ENCODE assay signal across 1 cellular context in genomic region chr11:4454031-4454430, GRCh38.
TF ChIP-seq lines count a peak whose summit lies in the region.

No MANE protein-coding gene starts in this region.

TF ChIP-seq in HepG2, 621 proteins besides CTCF, POLR2A, EP300 and RAD21:
- TF ChIP-seq MTF1 (CRISPR knock-in tag; IDR thresholded peaks at IDR 0.05) (no peak), ZNF704 (CRISPR knock-in tag; IDR thresholded peaks at IDR 0.05; ENCODE audit: borderline replicate concordance) (no peak), SP140L (CRISPR knock-in tag; IDR thresholded peaks at IDR 0.05; ENCODE audit: borderline replicate concordance) (no peak)
TF ChIP-seq in HepG2: peak in this region for 0.
